ENCODE assay signal across 8 cellular contexts in genomic region chr6:93423542-93423941, GRCh38. TPM values are rescaled to one million over a fixed set of nuclear protein-coding genes. Genes with fewer than 3 reads are reported as not detected.
DNase-seq lines count a peak whose midpoint lies in the region; ATAC-seq and TF ChIP-seq lines count a peak whose summit lies in the region.

No MANE protein-coding gene starts in this region.

- no peak for ATAC-seq in GM18858 (IDR thresholded peaks at IDR 0.05; ENCODE audit: unreplicated experiment)

- DNase-seq in A172 (ENCODE audit: low spot score) (peak; percentile 28), NCI-H128 (lab: John Stamatoyannopoulos, UW; ENCODE audit: unreplicated experiment) (peak; percentile 26), SW 1271 (lab: John Stamatoyannopoulos, UW) (peak; percentile 9 to 59), iris pigment epithelial cell (ENCODE audit: low read depth) (peak; percentile 13), NCI-H226 (no peak)
- DNase-seq in effector CD8-positive, alpha-beta T cell (lab: John Stamatoyannopoulos, UW), result no peak

- TF ChIP-seq CTCF in GM12874 (IDR thresholded peaks at IDR 0.05; ENCODE audit: insufficient read depth, low read depth, low read length), result peak; percentile 50; the same call in 1 of the 2 replicates

RNA-seq across cellular contexts. Expression of gene EPHA7, which starts 4.2 kb away (rescaled TPM):
- total RNA-seq in A172 (2014; rRNA removed; shearing (Covaris generic)), result not detected in 2 replicates

Comparison
In these comparisons a context has a peak if more than half of its experiments do, and no peak if none do; other contexts are left out.
1. DNase-seq: peak in A172 (single experiment), NCI-H128 (single experiment), SW 1271 (2 of 2) and iris pigment epithelial cell (single experiment); none in effector CD8-positive, alpha-beta T cell (single experiment) and NCI-H226 (single experiment).